23 cellular contexts compared by ENCODE assay signal in the genomic region with DNA sequence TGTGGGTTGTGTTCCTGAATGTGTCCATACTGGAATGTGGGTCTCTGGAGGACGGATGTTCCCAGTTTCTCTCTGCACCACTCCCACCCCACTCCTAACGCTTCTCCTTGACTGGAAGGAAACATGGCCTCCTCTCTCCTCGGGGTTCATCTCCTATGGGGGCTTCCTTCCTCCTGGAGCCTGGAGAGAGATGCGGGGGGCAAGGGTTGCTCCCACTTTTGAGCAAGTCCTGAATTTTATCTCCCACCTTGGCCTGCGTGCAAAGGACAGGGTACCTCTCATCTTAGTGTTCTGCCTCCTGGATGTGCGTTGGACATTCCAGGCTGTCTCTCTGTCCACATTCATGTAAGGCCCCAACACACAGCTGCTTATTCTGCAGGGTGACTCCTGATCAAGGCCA. TPM values are rescaled to one million over a fixed set of nuclear protein-coding genes. Genes with fewer than 3 reads are reported as not detected.
A peak's percentile ranks its signal among the peaks of the same experiment; 100 is the strongest.
DNase-seq lines count a peak whose midpoint lies in the region; ATAC-seq, FAIRE-seq and TF ChIP-seq lines count a peak whose summit lies in the region.
"Had no signal": no experiment of that assay in that cellular context is flagged by ENCODE, and none has a peak within 500 bp of the region (broad histone marks: within the 10 kb centered on the region; RNA-seq: fewer than 3 reads in every experiment).

No MANE protein-coding gene starts in this region.

- in situ Hi-C loops in IMR-90 (cut with MboI; ENCODE audit: low sequenced_read_pairs) = loop anchor here (25.0 kb wide), 1 partner anchor 528 kb away; no protein-coding TSS in a partner anchor

- no peak overlapping the region for H2AK9ac ChIP-seq in IMR-90 (replicated peaks; ENCODE audit: low read depth, low read length, poor library complexity)

- H3K36me3 Mint-ChIP-seq in activated naive CD4-positive, alpha-beta T cell treated with anti-CD3 and anti-CD28 coated beads for 36 hours (ENCODE audit: low read depth) = no peaks in the 10 kb centered on the region
- H3K36me3 Mint-ChIP-seq: CD4-positive, CD25-positive, alpha-beta regulatory T cell; CD8-positive, alpha-beta memory T cell had no signal

- CTCF ChIA-PET in IMR-90 (lab: Yijun Ruan, JAX) = no interaction called here
- CTCF ChIA-PET in activated naive CD4-positive, alpha-beta T cell treated with anti-CD3 and anti-CD28 coated beads for 36 hours (lab: Charles Lee) = no interaction called here

- no peaks in the 10 kb centered on the region for H3K9me1 ChIP-seq in IMR-90 (ENCODE audit: insufficient read depth, low read length)

- no peak overlapping the region for H4K91ac ChIP-seq in IMR-90 (ENCODE audit: insufficient read depth, low read depth, low read length)

- H3K18ac ChIP-seq in IMR-90 (ENCODE audit: low read depth, low read length) = no peak overlapping the region

- TF ChIP-seq EP300 in neural cell (conservative IDR thresholded peaks at IDR 0.05; ENCODE audit: poor library complexity, severe bottlenecking) = no peak

- no peak overlapping the region for H4K8ac ChIP-seq in IMR-90 (ENCODE audit: low read depth in 2 of 2, low read length in 2 of 2)

- no peaks in the 10 kb centered on the region for H3K79me1 ChIP-seq in IMR-90 (ENCODE audit: low read depth in 1 of 2, low read length in 2 of 2)

- H3K27ac Mint-ChIP-seq in activated naive CD4-positive, alpha-beta T cell treated with anti-CD3 and anti-CD28 coated beads for 36 hours = no peak overlapping the region
- H3K27ac Mint-ChIP-seq: CD4-positive, CD25-positive, alpha-beta regulatory T cell; CD8-positive, alpha-beta memory T cell had no signal

- no peak overlapping the region for H2BK120ac ChIP-seq in IMR-90 (ENCODE audit: low read depth, low read length)

- H3K27me3 Mint-ChIP-seq in activated naive CD4-positive, alpha-beta T cell treated with anti-CD3 and anti-CD28 coated beads for 36 hours (ENCODE audit: low read depth) = peaks cover 25% of the 10 kb centered on the region

- H2BK15ac ChIP-seq in IMR-90 (ENCODE audit: low read depth, low read length) = no peak overlapping the region

- H2AK5ac ChIP-seq in IMR-90 (ENCODE audit: low read depth, low read length) = no peak overlapping the region

- ATAC-seq in IMR-90 (ENCODE audit: low read depth) (no peak), sciatic nerve (no peak), GM19397 (IDR thresholded peaks at IDR 0.05; ENCODE audit: unreplicated experiment) (no peak)

- H3K4me1 ChIP-seq in IMR-90 (ENCODE audit: control insufficient read depth, insufficient read depth, low read length) = no peaks in the 10 kb centered on the region
- H3K4me1 ChIP-seq: BE2C, HAP-1 had no signal

- no peak overlapping the region for H3K4me3 ChIP-seq in IMR-90 (ENCODE audit: insufficient read depth, low read depth, low read length)
- no peak overlapping the region for H3K4me3 ChIP-seq in coronary artery
- no peak overlapping the region for H3K4me3 ChIP-seq in neural cell (ENCODE audit: low read length)
- H3K4me3 ChIP-seq: GM23248, HAP-1 had no signal

- no peak overlapping the region for H3K56ac ChIP-seq in IMR-90 (ENCODE audit: extremely low read depth, insufficient read depth, low read length)

- no peak for TF ChIP-seq POLR2A in IMR-90 (IDR thresholded peaks at IDR 0.05; ENCODE audit: low read depth, low read length)

- no peak for FAIRE-seq in urothelium cell line (lab: Jason Lieb, UNC)
- FAIRE-seq: A204.1, GM12891, GM19239 had no signal

- no TSS peak for BruUV-seq in IMR-90 (replicated peaks; lab: Mats Ljungman, UMichigan)

- dilution Hi-C loops in IMR-90 (cut with HindIII; ENCODE audit: low sequenced_read_pairs, unreplicated experiment) = no loop called here

- H3K79me2 ChIP-seq in neural cell (replicated peaks; ENCODE audit: insufficient read depth, low read length) = no peaks in the 10 kb centered on the region

- DNase-seq in IMR-90 (no peak), coronary artery (ENCODE audit: low spot score) (peak; percentile 49), sciatic nerve (ENCODE audit: low spot score) (peak; percentile 13), urothelium cell line (ENCODE audit: low spot score) (no peak), substantia nigra (lab: John Stamatoyannopoulos, UW) (no peak)
- no peak for DNase-seq in activated naive CD4-positive, alpha-beta T cell treated with anti-CD3 and anti-CD28 coated beads for 36 hours
- DNase-seq: ACHN; BE2C; C1 segment of cervical spinal cord; CD4-positive, CD25-positive, alpha-beta regulatory T cell; CD8-positive, alpha-beta memory T cell; COR-L47; DMS 273 treated with DMSO at 0.1 percent for 48 hours; DMS53; DND-41; EL; GM23248 had no signal

- TF ChIP-seq RAD21 in IMR-90 (IDR thresholded peaks at IDR 0.05; ENCODE audit: low read length) (no peak), neural cell (conservative IDR thresholded peaks at IDR 0.05) (no peak)

- H3K14ac ChIP-seq in IMR-90 (replicated peaks; ENCODE audit: low read depth, low read length) = no peak overlapping the region

- no peak for TF ChIP-seq CTCF in IMR-90 (conservative IDR thresholded peaks at IDR 0.05; ENCODE audit: low read depth, low read length)
- no peak for TF ChIP-seq CTCF in coronary artery (IDR thresholded peaks at IDR 0.05)
- TF ChIP-seq CTCF in neural cell (IDR thresholded peaks at IDR 0.05; ENCODE audit: poor library complexity, severe bottlenecking) = no peak

- no peaks in the 10 kb centered on the region for H3F3A ChIP-seq in neural cell (ENCODE audit: insufficient read depth, low read length, poor library complexity, severe bottlenecking)

- H3K27ac ChIP-seq in IMR-90 (ENCODE audit: insufficient read depth, low read length) = no peak overlapping the region
- H3K27ac ChIP-seq in coronary artery = no peak overlapping the region
- peak overlapping the region; percentile 86 for H3K27ac ChIP-seq in neural cell (ENCODE audit: low read length)
- H3K27ac ChIP-seq in substantia nigra (ENCODE audit: low read depth, low read length, poor library complexity, severe bottlenecking) = no peak overlapping the region
- H3K27ac ChIP-seq: GM23248 had no signal

- no peaks in the 10 kb centered on the region for H3K4me1 Mint-ChIP-seq in activated naive CD4-positive, alpha-beta T cell treated with anti-CD3 and anti-CD28 coated beads for 36 hours (ENCODE audit: low read depth)

- H3K36me3 ChIP-seq in IMR-90 (ENCODE audit: control insufficient read depth, insufficient read depth, low read length) (no peaks in the 10 kb centered on the region), neural cell (ENCODE audit: insufficient read depth, low read length) (no peaks in the 10 kb centered on the region)
- H3K36me3 ChIP-seq: BE2C, HAP-1 had no signal

- H3K4me2 ChIP-seq in IMR-90 (ENCODE audit: low read depth, low read length) (no peak overlapping the region), neural cell (ENCODE audit: low read length) (no peak overlapping the region)

- WGBS in IMR-90 (ENCODE audit: extremely low coverage in 2 of 2, insufficient read length in 1 of 2), 2 experiments = 67% methylated on average over 2 of the region's 6 CpGs; no CpG with 5 or more reads in 1 of the 2 experiments

- H3K4me3 Mint-ChIP-seq in activated naive CD4-positive, alpha-beta T cell treated with anti-CD3 and anti-CD28 coated beads for 36 hours = no peak overlapping the region
- H3K4me3 Mint-ChIP-seq: CD4-positive, CD25-positive, alpha-beta regulatory T cell; CD8-positive, alpha-beta memory T cell had no signal

- intact Hi-C loops in IMR-90 (cut with micrococcal nuclease) (no loop called here), sciatic nerve (cut with DNase I) (no loop called here)
- intact Hi-C loops in activated naive CD4-positive, alpha-beta T cell treated with anti-CD3 and anti-CD28 coated beads for 36 hours (cut with micrococcal nuclease) = loop anchor here (10.0 kb wide), 2 partner anchors 339 to 381 kb away; a partner anchor contains a TSS

- H4K5ac ChIP-seq in IMR-90 (ENCODE audit: low read depth, low read length) = no peak overlapping the region

- no peaks in the 10 kb centered on the region for H3K9me3 Mint-ChIP-seq in activated naive CD4-positive, alpha-beta T cell treated with anti-CD3 and anti-CD28 coated beads for 36 hours

- no peak overlapping the region for H3K4ac ChIP-seq in IMR-90 (ENCODE audit: low read depth, low read length)

- H3K9me3 ChIP-seq in IMR-90 (ENCODE audit: control insufficient read depth, insufficient read depth, low read length) = no peaks in the 10 kb centered on the region
- H3K9me3 ChIP-seq in neural cell (ENCODE audit: low read length) = no peaks in the 10 kb centered on the region
- H3K9me3 ChIP-seq: BE2C, HAP-1 had no signal

- H2BK20ac ChIP-seq in IMR-90 (ENCODE audit: low read depth, low read length) = no peak overlapping the region

- POLR2A ChIA-PET in IMR-90 (lab: Charles Lee; ENCODE audit: unreplicated experiment) = no interaction called here

- H3K9ac ChIP-seq in IMR-90 (ENCODE audit: low read depth, low read length) (no peak overlapping the region), neural cell (ENCODE audit: low read length) (no peak overlapping the region)
- H3K9ac ChIP-seq: GM23248 had no signal

- H4K20me1 ChIP-seq in IMR-90 (ENCODE audit: insufficient read depth, low read length) (no peaks in the 10 kb centered on the region), neural cell (ENCODE audit: insufficient read depth) (no peaks in the 10 kb centered on the region)

- H3K27me3 ChIP-seq in IMR-90 (ENCODE audit: control insufficient read depth, insufficient read depth, low read length) (no peaks in the 10 kb centered on the region), neural cell (ENCODE audit: insufficient read depth, low read depth, low read length) (no peaks in the 10 kb centered on the region)
- H3K27me3 ChIP-seq: BE2C had no signal

- H2AFZ ChIP-seq in IMR-90 (replicated peaks; ENCODE audit: low read length, poor library complexity) = peak overlapping the region; percentile 11
- H2AFZ ChIP-seq in neural cell (ENCODE audit: low read depth, low read length) = no peak overlapping the region
- H2AFZ ChIP-seq: GM23248 had no signal

- no peak overlapping the region for H2BK5ac ChIP-seq in IMR-90 (ENCODE audit: low read depth, low read length, poor library complexity, severe bottlenecking)

- H3K23ac ChIP-seq in IMR-90 (ENCODE audit: low read depth, low read length) = no peak overlapping the region

- no peaks in the 10 kb centered on the region for H3K9me2 ChIP-seq in neural cell (ENCODE audit: insufficient read depth, low read length)

TF ChIP-seq in IMR-90, 13 proteins besides CTCF, POLR2A, EP300 and RAD21 (continues in another document):
- TF ChIP-seq RCOR1 (IDR thresholded peaks at IDR 0.05; ENCODE audit: insufficient replicate concordance, low read length) (no peak), SMC3 (IDR thresholded peaks at IDR 0.05; ENCODE audit: low read depth, low read length) (no peak)

TF ChIP-seq in neural cell, 6 proteins besides CTCF, POLR2A, EP300 and RAD21 (continues in another document):
- TF ChIP-seq MXI1 (conservative IDR thresholded peaks at IDR 0.05; ENCODE audit: poor library complexity, severe bottlenecking) (no peak), EZH2 (IDR thresholded peaks at IDR 0.05; ENCODE audit: borderline replicate concordance, insufficient read depth, low read length, poor library complexity, severe bottlenecking) (no peak)

RNA-seq across cellular contexts. Expression of a gene that starts 52.5 kb away (rescaled TPM):
- 37.1 and 40.0 TPM in 2 replicates for total RNA-seq in IMR-90 (2012; rRNA removed)
- 42.9 and 43.8 TPM in 2 replicates for polyA plus RNA-seq in IMR-90 (2012; rRNA removed)
- polyA plus RNA-seq in IMR-90 (2012; cell fraction: cytosol; rRNA removed) = 23.7 and 35.7 TPM in 2 replicates
- polyA plus RNA-seq in IMR-90 (2012; cell fraction: nucleus; rRNA removed; ENCODE audit: low replicate concordance) = 6.4 and 16.5 TPM in 2 replicates
- polyA plus RNA-seq in neural cell = 48.4 and 55.2 TPM in 2 replicates
- 28.1 and 28.7 TPM in 2 replicates for polyA minus RNA-seq in neural cell
- 14.5 TPM for total RNA-seq in sciatic nerve
- 10 to 100 TPM; 46.8 to 47.6 TPM for total RNA-seq in activated naive CD4-positive, alpha-beta T cell treated with anti-CD3 and anti-CD28 coated beads for 36 hours

Comparison
In these comparisons a context has a peak if more than half of its experiments do, and no peak if none do; other contexts are left out.
1. DNase-seq: peak in coronary artery (single experiment) and sciatic nerve (single experiment); none in IMR-90 (single experiment), activated naive CD4-positive, alpha-beta T cell treated with anti-CD3 and anti-CD28 coated beads for 36 hours (single experiment), urothelium cell line (single experiment) and substantia nigra (0 of 49).